8 cellular contexts compared by ENCODE assay signal in the genomic region with DNA sequence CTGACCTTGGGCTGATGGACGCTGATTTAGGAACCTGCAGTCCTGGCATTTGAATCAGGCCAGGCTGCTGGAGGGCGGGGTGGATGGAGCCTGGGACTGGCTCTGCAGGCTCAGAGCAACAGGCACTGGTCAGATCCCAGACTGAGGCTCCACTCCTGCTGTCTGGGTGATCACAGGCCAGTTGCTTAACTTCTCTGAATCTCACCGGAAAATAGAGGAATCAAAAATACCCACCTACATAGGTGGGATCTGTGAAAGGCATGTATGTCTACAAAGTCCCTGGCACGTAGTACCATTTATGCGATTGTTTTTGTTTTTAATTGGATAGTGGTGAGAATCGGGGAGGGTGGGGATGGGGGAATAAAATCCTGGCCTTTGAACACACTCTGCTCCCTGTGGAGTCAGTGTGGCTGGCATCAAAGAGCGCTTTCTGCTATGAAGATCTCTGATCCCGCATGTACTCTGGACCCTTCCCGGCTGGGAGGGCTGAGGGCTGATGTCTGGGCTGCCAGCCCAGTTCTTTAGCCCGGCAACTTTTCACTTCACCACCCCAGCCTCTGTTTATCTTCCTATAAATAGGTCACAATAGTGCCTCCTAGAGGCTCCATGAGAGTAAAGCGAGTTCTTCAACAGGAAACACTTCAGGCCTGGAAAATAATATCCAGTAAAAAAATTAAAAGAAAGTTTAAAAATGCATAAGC.
DNase-seq lines count a peak whose midpoint lies in the region; FAIRE-seq and TF ChIP-seq lines count a peak whose summit lies in the region.

No MANE protein-coding gene starts in this region.

- H3K9ac ChIP-seq in astrocyte (ENCODE audit: low read length) = no peak overlapping the region

- peaks cover 7% of the 10 kb centered on the region for H3K4me1 ChIP-seq in astrocyte (ENCODE audit: insufficient read depth, low read length)
- no peaks in the 10 kb centered on the region for H3K4me1 ChIP-seq in CD4-positive, alpha-beta memory T cell (ENCODE audit: insufficient read depth, low read length)

- H3K36me3 Mint-ChIP-seq in astrocyte (ENCODE audit: low read depth, unreplicated experiment) (no peaks in the 10 kb centered on the region), type B pancreatic cell (no peaks in the 10 kb centered on the region)
- H3K36me3 Mint-ChIP-seq in CD4-positive, alpha-beta memory T cell = no peaks in the 10 kb centered on the region

- H3K36me3 ChIP-seq in astrocyte (ENCODE audit: insufficient read depth, low read length) = no peaks in the 10 kb centered on the region
- H3K36me3 ChIP-seq in CD4-positive, alpha-beta memory T cell (ENCODE audit: insufficient read depth, low read length) = no peaks in the 10 kb centered on the region

- no peaks in the 10 kb centered on the region for H4K20me1 ChIP-seq in astrocyte (ENCODE audit: insufficient read depth, low read length)

- POLR2A ChIA-PET in CD4-positive, alpha-beta memory T cell (lab: Charles Lee; ENCODE audit: partially characterized antibody) = no interaction called here

- H2AFZ ChIP-seq in astrocyte (ENCODE audit: low read depth, low read length) = no peak overlapping the region

- H3K27me3 Mint-ChIP-seq in astrocyte (ENCODE audit: low read depth, unreplicated experiment) (peaks cover 14% of the 10 kb centered on the region), type B pancreatic cell (peaks cover 4% of the 10 kb centered on the region)
- H3K27me3 Mint-ChIP-seq in CD4-positive, alpha-beta memory T cell = peaks cover 13 to 14% of the 10 kb centered on the region in 2 donors

- H3K9me3 ChIP-seq in astrocyte (ENCODE audit: insufficient read depth, low read depth, low read length) = no peaks in the 10 kb centered on the region
- H3K9me3 ChIP-seq in CD4-positive, alpha-beta memory T cell (ENCODE audit: control insufficient read depth in 1 of 2, low read length in 2 of 2) = no peaks in the 10 kb centered on the region

- intact Hi-C loops in CD4-positive, alpha-beta memory T cell (cut with micrococcal nuclease) = no loop called here

- TF ChIP-seq CTCF in astrocyte (IDR thresholded peaks at IDR 0.05; ENCODE audit: insufficient read depth, low read depth, low read length) (peak; percentile 33), type B pancreatic cell (conservative IDR thresholded peaks at IDR 0.05) (peak; percentile 72)

- H3K27ac ChIP-seq in astrocyte (ENCODE audit: low read depth, low read length) = no peak overlapping the region
- H3K27ac ChIP-seq in CD4-positive, alpha-beta memory T cell (ENCODE audit: low read depth, low read length) = no peak overlapping the region

- CTCF ChIA-PET in CD4-positive, alpha-beta memory T cell (lab: Charles Lee; ENCODE audit: partially characterized antibody) = interaction anchor here (0.8 kb wide), 2 partner anchors 10 to 1560 kb away, joined by 3 read pairs; no protein-coding TSS in a partner anchor

- H3K27ac Mint-ChIP-seq in astrocyte (ENCODE audit: unreplicated experiment) (peak overlapping the region; percentile 26), type B pancreatic cell (peak overlapping the region; percentile 76)
- H3K27ac Mint-ChIP-seq in CD4-positive, alpha-beta memory T cell = no peak overlapping the region

- H3K9me3 Mint-ChIP-seq in astrocyte (ENCODE audit: unreplicated experiment) (no peaks in the 10 kb centered on the region), type B pancreatic cell (no peaks in the 10 kb centered on the region)
- H3K9me3 Mint-ChIP-seq in CD4-positive, alpha-beta memory T cell = no peaks in the 10 kb centered on the region

- H3K4me3 ChIP-seq in astrocyte (ENCODE audit: insufficient read depth, low read depth, low read length) = no peak overlapping the region
- no peak overlapping the region for H3K4me3 ChIP-seq in CD4-positive, alpha-beta memory T cell (ENCODE audit: low read length in 2 of 2)

- no peak overlapping the region for H3K4me3 Mint-ChIP-seq in astrocyte (ENCODE audit: unreplicated experiment)
- H3K4me3 Mint-ChIP-seq in type B pancreatic cell = peak overlapping the region; percentile 60
- no peak overlapping the region for H3K4me3 Mint-ChIP-seq in CD4-positive, alpha-beta memory T cell

- no peak overlapping the region for H3K4me2 ChIP-seq in astrocyte (ENCODE audit: low read length)

- H3K4me1 Mint-ChIP-seq in astrocyte (ENCODE audit: low read depth, unreplicated experiment) (peaks cover 9% of the 10 kb centered on the region), type B pancreatic cell (ENCODE audit: unreplicated experiment) (peaks cover 41% of the 10 kb centered on the region)
- no peaks in the 10 kb centered on the region for H3K4me1 Mint-ChIP-seq in CD4-positive, alpha-beta memory T cell

- H3K27me3 ChIP-seq in astrocyte (ENCODE audit: insufficient read depth, low read length) = no peaks in the 10 kb centered on the region
- H3K27me3 ChIP-seq in CD4-positive, alpha-beta memory T cell (ENCODE audit: insufficient read depth, low read length) = no peaks in the 10 kb centered on the region

- FAIRE-seq in astrocyte (lab: Jason Lieb, UNC) = no peak

- peak; percentile 39 for DNase-seq in NCI-H2227 (lab: John Stamatoyannopoulos, UW; ENCODE audit: unreplicated experiment)
- no peak for DNase-seq in NCI-H2227 treated with DMSO at 0.1 percent for 48 hours (lab: John Stamatoyannopoulos, UW)
- DNase-seq in astrocyte (ENCODE audit: low read depth) = no peak
- peak; percentile 60 for DNase-seq in iPS-NIHi7 (ENCODE audit: extremely low spot score)
- peak; percentile 67 for DNase-seq in type B pancreatic cell (ENCODE audit: extremely low spot score, unreplicated experiment)
- no peak for DNase-seq in NCI-H1417 (lab: John Stamatoyannopoulos, UW)
- DNase-seq in occipital lobe (lab: John Stamatoyannopoulos, UW) = no peak
- no peak for DNase-seq in CD4-positive, alpha-beta memory T cell

- H3K79me2 ChIP-seq in astrocyte (ENCODE audit: insufficient read depth, low read length) = no peaks in the 10 kb centered on the region

Comparison
In these comparisons a context has a peak if more than half of its experiments do, and no peak if none do; other contexts are left out.
1. DNase-seq: peak in NCI-H2227 (single experiment), iPS-NIHi7 (single experiment) and type B pancreatic cell (single experiment); none in NCI-H2227 treated with DMSO at 0.1 percent for 48 hours (single experiment), astrocyte (single experiment), NCI-H1417 (0 of 3), occipital lobe (single experiment) and CD4-positive, alpha-beta memory T cell (0 of 5).
2. H3K27ac Mint-ChIP-seq: peak in astrocyte (single experiment) and type B pancreatic cell (single experiment); none in CD4-positive, alpha-beta memory T cell (0 of 7).